13 cellular contexts compared by ENCODE assay signal in the genomic region with DNA sequence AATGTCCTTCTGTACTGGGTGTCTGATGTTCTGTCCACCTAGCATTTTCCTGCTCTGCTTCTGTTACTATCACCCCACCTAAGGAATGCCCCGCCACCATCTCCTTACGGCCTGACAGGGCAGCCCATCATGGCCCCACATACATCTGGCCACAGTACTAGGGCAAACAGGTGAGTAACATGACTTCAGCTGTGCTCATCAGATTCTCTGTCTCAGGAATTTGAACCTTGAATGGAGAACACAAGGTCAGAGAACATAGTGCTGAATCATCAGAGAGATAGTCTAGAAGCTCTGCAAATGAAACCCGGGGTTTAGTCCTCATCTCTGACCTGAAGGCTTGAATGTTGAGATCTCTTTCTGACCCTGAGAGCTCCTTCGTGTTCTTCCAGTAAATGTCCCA. TPM values are rescaled to one million over a fixed set of nuclear protein-coding genes. Genes with fewer than 3 reads are reported as not detected.
A peak's percentile ranks its signal among the peaks of the same experiment; 100 is the strongest.
DNase-seq lines count a peak whose midpoint lies in the region; ATAC-seq, FAIRE-seq and TF ChIP-seq lines count a peak whose summit lies in the region.
"Had no signal": no experiment of that assay in that cellular context is flagged by ENCODE, and none has a peak within 500 bp of the region (broad histone marks: within the 10 kb centered on the region; RNA-seq: fewer than 3 reads in every experiment).

No MANE protein-coding gene starts in this region.

- H3K9me3 Mint-ChIP-seq in HFFc6 = no peaks in the 10 kb centered on the region
- H3K9me3 Mint-ChIP-seq in naive thymus-derived CD8-positive, alpha-beta T cell = no peaks in the 10 kb centered on the region
- H3K9me3 Mint-ChIP-seq: CD8-positive, alpha-beta T cell; IgD-negative memory B cell had no signal

- no peaks in the 10 kb centered on the region for H3K79me2 ChIP-seq in K562 (ENCODE audit: control insufficient read depth, insufficient read depth, low read length)

- DNase-seq in HFFc6 = peak; percentile 59
- DNase-seq in K562 (ENCODE audit: extremely low read depth in 1 of 4, low spot score in 3 of 4) = peak in 2 of 4 experiments; percentile 21 to 46
- DNase-seq in kidney epithelial cell (ENCODE audit: low read depth) = peak; percentile 26
- peak; percentile 81 for DNase-seq in small intestine
- DNase-seq in naive thymus-derived CD8-positive, alpha-beta T cell = no peak
- DNase-seq in T1000 (lab: John Stamatoyannopoulos, UW) = no peak
- DNase-seq in activated gamma-delta T cell (lab: John Stamatoyannopoulos, UW) = no peak
- DNase-seq: activated naive CD4-positive, alpha-beta T cell treated with Interleukin-2 at 50 U/mL for 16 hours; CD8-positive, alpha-beta T cell; SJCRH30 had no signal

- H2AFZ ChIP-seq in K562 (ENCODE audit: low read depth, low read length) = peak overlapping the region; percentile 59

- H3K27ac Mint-ChIP-seq in HFFc6 = peak overlapping the region; percentile 65
- no peak overlapping the region for H3K27ac Mint-ChIP-seq in naive thymus-derived CD8-positive, alpha-beta T cell
- H3K27ac Mint-ChIP-seq: CD8-positive, alpha-beta T cell; IgD-negative memory B cell had no signal

- H3K4me3 Mint-ChIP-seq in HFFc6 = 0 out of 2 replicates have a peak overlapping the region, but pooled peaks have one; percentile 9
- H3K4me3 Mint-ChIP-seq in naive thymus-derived CD8-positive, alpha-beta T cell = no peak overlapping the region
- H3K4me3 Mint-ChIP-seq: CD8-positive, alpha-beta T cell; IgD-negative memory B cell had no signal

- H3K4me1 ChIP-seq in K562 (replicated peaks in 1 of 2; ENCODE audit: control insufficient read depth in 2 of 2, insufficient read depth in 2 of 2, low read length in 2 of 2) = peaks cover 0 to 5% of the 10 kb centered on the region in 2 experiments; a peak in 3 of 5 replicates
- no peaks in the 10 kb centered on the region for H3K4me1 ChIP-seq in small intestine (ENCODE audit: control insufficient read depth in 2 of 2, insufficient read depth in 1 of 2, low read depth in 1 of 2, low read length in 1 of 2)

- peaks cover 82% of the 10 kb centered on the region for H3K4me1 Mint-ChIP-seq in HFFc6 (ENCODE audit: low read depth)
- H3K4me1 Mint-ChIP-seq in naive thymus-derived CD8-positive, alpha-beta T cell = no peaks in the 10 kb centered on the region
- H3K4me1 Mint-ChIP-seq: IgD-negative memory B cell had no signal

- H3K27ac ChIP-seq in K562 (ENCODE audit: extremely low read depth, low read depth, low read length) (peak overlapping the region; percentile 6; the same call in 1 of the 3 replicates), small intestine (ENCODE audit: low read depth in 1 of 2, low read length in 1 of 2) (no peak overlapping the region)
- H3K27ac ChIP-seq: right atrium auricular region, SJCRH30 had no signal

- FAIRE-seq in K562 (lab: Jason Lieb, UNC) = peak; percentile 82
- no peak for FAIRE-seq in small intestine (lab: Jason Lieb, UNC)

- no peaks in the 10 kb centered on the region for H3K36me3 ChIP-seq in K562 (ENCODE audit: control insufficient read depth, insufficient read depth, low read length)
- no peaks in the 10 kb centered on the region for H3K36me3 ChIP-seq in kidney epithelial cell (ENCODE audit: control insufficient read depth, insufficient read depth, low read length)
- H3K36me3 ChIP-seq in small intestine (ENCODE audit: control insufficient read depth in 2 of 2, insufficient read depth in 2 of 2, low read length in 2 of 2) = no peaks in the 10 kb centered on the region
- H3K36me3 ChIP-seq: right atrium auricular region, SJCRH30 had no signal

- POLR2A ChIA-PET in K562 (lab: Yijun Ruan, JAX) = no interaction called here
- POLR2A ChIA-PET in naive thymus-derived CD8-positive, alpha-beta T cell (lab: Charles Lee) = no interaction called here

- in situ Hi-C loops in K562 (cut with MboI) = no loop called here

- H3K36me3 Mint-ChIP-seq in HFFc6 (ENCODE audit: low read depth) = peaks cover 5% of the 10 kb centered on the region
- H3K36me3 Mint-ChIP-seq in naive thymus-derived CD8-positive, alpha-beta T cell = no peaks in the 10 kb centered on the region
- H3K36me3 Mint-ChIP-seq: CD8-positive, alpha-beta T cell; IgD-negative memory B cell had no signal

- TF ChIP-seq CTCF in HFFc6 (IDR thresholded peaks at IDR 0.05) = no peak
- no peak for TF ChIP-seq CTCF in K562 (IDR thresholded peaks at IDR 0.05 in 2 of 3, conservative IDR thresholded peaks at IDR 0.05 in 1 of 3; ENCODE audit: insufficient read depth in 2 of 3, low read depth in 1 of 3, low read length in 3 of 3)
- TF ChIP-seq CTCF in kidney epithelial cell (IDR thresholded peaks at IDR 0.05; ENCODE audit: insufficient read depth, low read length, poor library complexity, severe bottlenecking) = no peak

- CTCF ChIA-PET in K562 (lab: Yijun Ruan, JAX; ENCODE audit: low intra/inter-chr PET ratio) = no interaction called here

- H3K4me2 ChIP-seq in K562 (ENCODE audit: insufficient read depth, low read length) = no peak overlapping the region; the same call in 1 of the 2 replicates

- H4K20me1 ChIP-seq in K562 (replicated peaks; ENCODE audit: control insufficient read depth, insufficient read depth, low read length) = no peaks in the 10 kb centered on the region

- H3K4me3 ChIP-seq in K562 = no peak overlapping the region
- no peak overlapping the region for H3K4me3 ChIP-seq in kidney epithelial cell (ENCODE audit: low read depth, low read length)
- no peak overlapping the region for H3K4me3 ChIP-seq in small intestine (ENCODE audit: low read depth in 1 of 2, low read length in 2 of 2)
- H3K4me3 ChIP-seq: right atrium auricular region, SJCRH30 had no signal

- 25% methylated on average over 4 of the region's 4 CpGs for WGBS in K562 (ENCODE audit: insufficient coverage, low coverage, missing lambda C conversion rate)
- WGBS in small intestine, 3 donors = 77 to 93% (median 77%) methylated on average over 4 of the region's 4 CpGs

- no peak overlapping the region; a peak in 1 of 4 replicates for H3K9ac ChIP-seq in K562 (ENCODE audit: insufficient read depth in 1 of 2, low read depth in 2 of 2, low read length in 2 of 2)

- H3K27me3 ChIP-seq in K562 (ENCODE audit: control insufficient read depth in 2 of 2, insufficient read depth in 2 of 2, low read length in 2 of 2) (no peaks in the 10 kb centered on the region), kidney epithelial cell (ENCODE audit: control insufficient read depth, insufficient read depth, low read length) (no peaks in the 10 kb centered on the region), small intestine (ENCODE audit: control insufficient read depth in 2 of 2, insufficient read depth in 2 of 2, low read length in 2 of 2) (no peaks in the 10 kb centered on the region)
- H3K27me3 ChIP-seq: right atrium auricular region, SJCRH30 had no signal

- no peaks in the 10 kb centered on the region for H3K9me3 ChIP-seq in K562 (replicated peaks; ENCODE audit: control insufficient read depth, insufficient read depth, low read depth, low read length)
- H3K9me3 ChIP-seq in small intestine (ENCODE audit: control insufficient read depth, low read depth) = no peaks in the 10 kb centered on the region
- H3K9me3 ChIP-seq: right atrium auricular region, SJCRH30 had no signal

- TF ChIP-seq EP300 in K562 (IDR thresholded peaks at IDR 0.05; ENCODE audit: low read length) = no peak

- no peak for TF ChIP-seq RAD21 in K562 (CRISPR knock-in tag; conservative IDR thresholded peaks at IDR 0.05 in 1 of 2, IDR thresholded peaks at IDR 0.05 in 1 of 2)

- H3K9me1 ChIP-seq in K562 (ENCODE audit: control insufficient read depth, insufficient read depth, low read length) = no peaks in the 10 kb centered on the region

- peak; percentile 73 for ATAC-seq in K562
- ATAC-seq in naive thymus-derived CD8-positive, alpha-beta T cell = no peak
- ATAC-seq in GM19324 (IDR thresholded peaks at IDR 0.05; ENCODE audit: low FRiP score, unreplicated experiment) = no peak
- ATAC-seq: CD8-positive, alpha-beta T cell had no signal

- TF ChIP-seq POLR2A in K562 (conservative IDR thresholded peaks at IDR 0.05) = no peak

- no peaks in the 10 kb centered on the region for H3K27me3 Mint-ChIP-seq in HFFc6 (ENCODE audit: insufficient read depth)
- H3K27me3 Mint-ChIP-seq in naive thymus-derived CD8-positive, alpha-beta T cell = peaks cover 0 to 4% (median 2%) of the 10 kb centered on the region in 5 donors

- BruUV-seq in K562 (replicated peaks; lab: Mats Ljungman, UMichigan) = no TSS peak

- intact Hi-C loops in K562 (cut with micrococcal nuclease) = no loop called here

TF ChIP-seq in K562, 482 proteins besides CTCF, POLR2A, EP300 and RAD21 (continues in another document):
- TF ChIP-seq ZSCAN29 (IDR thresholded peaks at IDR 0.05) (no peak), PCBP1 (IDR thresholded peaks at IDR 0.05; ENCODE audit: low read depth, low read length, poor library complexity, severe bottlenecking) (no peak), NFE2 (IDR thresholded peaks at IDR 0.05; ENCODE audit: low read depth) (peak; percentile 80), RBM17 (IDR thresholded peaks at IDR 0.05; ENCODE audit: borderline replicate concordance, low read depth, low read length) (no peak), SLC30A9 (CRISPR knock-in tag; IDR thresholded peaks at IDR 0.05) (no peak), GTF2A2 (tag; IDR thresholded peaks at IDR 0.05) (no peak), KLF16 (IDR thresholded peaks at IDR 0.05) (no peak)

RNA-seq across cellular contexts. Expression of gene ZC3H12C, which starts 32.4 kb away (rescaled TPM):
- total RNA-seq in HFFc6 (2021; fragmentation: NEBNext Ultra II Directional; extraction: Animal tissue kit (Norgen Biotek cat#: 25700)) = 1 to 10 TPM; 3.0 to 6.4 (median 5.0) TPM
- total RNA-seq in K562 (2011; cell fraction: chromatin; rRNA removed; ENCODE audit: low replicate concordance) = 7.3 and 12.7 TPM in 2 replicates
- 2.0 and 2.1 TPM in 2 replicates for total RNA-seq in K562 (2011; cell fraction: nucleolus; rRNA removed)
- 3.4 and 7.3 TPM in 2 replicates for total RNA-seq in K562 (2011; cell fraction: nucleoplasm; rRNA removed)
- total RNA-seq in K562 (2014; rRNA removed) (1.8 and 2.0 TPM in 2 replicates), K562 (2014; rRNA removed; fragmentation: Illumina TruSeq; extraction: Trizol) (3.7 and 4.5 TPM in 2 replicates), K562 (2015; rRNA removed; fragmentation: Illumina TruSeq; extraction: Trizol) (3.9 and 5.0 TPM in 2 replicates), K562 (2021) (3.9 and 4.7 TPM in 2 replicates), kidney epithelial cell (10.2 and 13.5 TPM in 2 replicates)
- polyA plus RNA-seq in K562 (2011; rRNA removed) (4.3 and 5.9 TPM in 2 replicates), K562 (2014; fragmentation: Illumina TruSeq; extraction: Trizol) (2.8 and 3.3 TPM in 2 replicates), K562 (2014; fragmentation: Nextera tagmentation; extraction: Ambion mirVana) (under 1 TPM; 0.56 to 0.69 TPM), K562 (2014; rRNA removed) (1.7 and 2.2 TPM in 2 replicates), small intestine (1 to 10 TPM in 1 of 3 donors, under 1 TPM in 2; 0.27 to 1.6 (median 0.67) TPM)
- polyA plus RNA-seq in K562 (2011; cell fraction: cytosol; rRNA removed) = 2.2 and 2.9 TPM in 2 replicates
- 7.3 and 12.4 TPM in 2 replicates for polyA plus RNA-seq in K562 (2011; cell fraction: nucleus; rRNA removed)
- polyA plus RNA-seq in K562 (2012) = 1.7 and 2.4 TPM in 2 replicates
- polyA minus RNA-seq in K562 (2011; rRNA and poly(A)+ RNA removed) = 10.5 and 13.5 TPM in 2 replicates
- 2.6 and 3.7 TPM in 2 replicates for polyA minus RNA-seq in K562 (2011; cell fraction: cytosol; rRNA and poly(A)+ RNA removed)
- polyA minus RNA-seq in K562 (2011; cell fraction: nucleus; rRNA and poly(A)+ RNA removed) = 5.9 and 6.7 TPM in 2 replicates
- total RNA-seq in naive thymus-derived CD8-positive, alpha-beta T cell = under 1 TPM; 0.03 to 0.08 TPM
- not detected for polyA plus RNA-seq in naive thymus-derived CD8-positive, alpha-beta T cell
- total RNA-seq: CD8-positive, alpha-beta T cell had no signal
- polyA plus RNA-seq: IgD-negative memory B cell had no signal

Comparison
In these comparisons a context has a peak if more than half of its experiments do, and no peak if none do; other contexts are left out.
1. DNase-seq: peak in HFFc6 (single experiment), kidney epithelial cell (single experiment) and small intestine (single experiment); none in naive thymus-derived CD8-positive, alpha-beta T cell (0 of 10), T1000 (single experiment) and activated gamma-delta T cell (single experiment).